22 cellular contexts compared by ENCODE assay signal in the genomic region with DNA sequence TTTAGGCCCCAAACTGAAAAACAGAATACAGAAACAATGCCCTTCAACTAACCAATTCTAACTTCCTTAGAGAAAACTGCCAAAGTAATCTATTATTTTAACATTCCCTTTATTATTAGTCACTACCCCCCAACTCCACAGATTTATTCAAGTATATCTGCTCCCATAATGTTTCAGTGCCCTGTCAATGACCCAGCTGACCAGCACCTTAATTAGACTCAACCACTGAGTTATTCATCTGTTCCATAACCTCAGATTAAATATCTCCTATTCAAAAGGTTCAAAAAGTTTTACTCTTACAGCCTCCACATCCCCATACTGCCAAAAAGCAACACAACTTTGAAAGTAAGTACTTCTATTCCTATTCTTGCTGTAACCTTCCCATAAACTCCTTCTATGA.
DNase-seq lines count a peak whose midpoint lies in the region; ATAC-seq, FAIRE-seq and TF ChIP-seq lines count a peak whose summit lies in the region.
"Had no signal": no experiment of that assay in that cellular context is flagged by ENCODE, and none has a peak within 500 bp of the region (broad histone marks: within the 10 kb centered on the region; RNA-seq: fewer than 3 reads in every experiment).

No MANE protein-coding gene starts in this region.

- H3K27me3 Mint-ChIP-seq in mesothelial cell of epicardium (ENCODE audit: low read depth): no peaks in the 10 kb centered on the region
- H3K27me3 Mint-ChIP-seq: B cell; CD4-positive, CD25-positive, alpha-beta regulatory T cell had no signal

- peaks cover 13% of the 10 kb centered on the region for H3K4me1 Mint-ChIP-seq in mesothelial cell of epicardium
- H3K4me1 Mint-ChIP-seq: B cell had no signal

- H3K36me3 Mint-ChIP-seq in mesothelial cell of epicardium: peaks cover 14% of the 10 kb centered on the region

- H3K9me3 Mint-ChIP-seq in mesothelial cell of epicardium: peaks cover 12% of the 10 kb centered on the region
- H3K9me3 Mint-ChIP-seq: GM23338, HFFc6 had no signal

- in situ Hi-C loops in astrocyte of the cerebellum (cut with HindIII; ENCODE audit: low sequenced_read_pairs): no loop called here

- no peak overlapping the region for H3K4me3 ChIP-seq in astrocyte of the cerebellum (ENCODE audit: low read depth, low read length)
- H3K4me3 ChIP-seq: BLaER1, GM23338 had no signal

- H3K27ac Mint-ChIP-seq in mesothelial cell of epicardium: peak overlapping the region; percentile 4
- H3K27ac Mint-ChIP-seq: B cell; CD4-positive, CD25-positive, alpha-beta regulatory T cell; CD8-positive, alpha-beta T cell; GM23338; H9; HFFc6 had no signal

- TF ChIP-seq CTCF in astrocyte of the cerebellum (IDR thresholded peaks at IDR 0.05; ENCODE audit: low read depth, low read length, missing control alignments) (no peak), mesothelial cell of epicardium (IDR thresholded peaks at IDR 0.05; ENCODE audit: unreplicated experiment) (no peak)

- FAIRE-seq in HTR-8/SVneo (lab: Jason Lieb, UNC): no peak
- FAIRE-seq: A204.1, G401.6, GM12892 had no signal

- peak; percentile 26 for DNase-seq in M059J (ENCODE audit: low read depth)
- DNase-seq in astrocyte of the cerebellum (ENCODE audit: low read depth): peak; percentile 24
- peak; percentile 3 for DNase-seq in glomerular visceral epithelial cell (ENCODE audit: extremely low spot score)
- no peak for DNase-seq in mesothelial cell of epicardium (ENCODE audit: low spot score in 2 of 2, unreplicated experiment in 2 of 2)
- no peak for DNase-seq in MV-4-11 (lab: John Stamatoyannopoulos, UW)
- no peak for DNase-seq in HTR-8/SVneo (ENCODE audit: insufficient read length, low spot score)
- DNase-seq: Caco-2; CD4-positive, CD25-positive, alpha-beta regulatory T cell; CD8-positive, alpha-beta T cell; DMS153; DND-41; H9; HFFc6 had no signal

- no peak overlapping the region for H3K4me3 Mint-ChIP-seq in mesothelial cell of epicardium
- H3K4me3 Mint-ChIP-seq: B cell; CD4-positive, CD25-positive, alpha-beta regulatory T cell; CD8-positive, alpha-beta T cell; GM23338; H9; HFFc6 had no signal

- ATAC-seq in GM21528 (IDR thresholded peaks at IDR 0.05; ENCODE audit: low FRiP score, unreplicated experiment): no peak
- no peak for ATAC-seq in HG02852 (IDR thresholded peaks at IDR 0.05; ENCODE audit: unreplicated experiment)
- ATAC-seq: CD8-positive, alpha-beta T cell; GM23338; HCT116 had no signal

Comparison
In these comparisons a context has a peak if more than half of its experiments do, and no peak if none do; other contexts are left out.
1. DNase-seq: peak in M059J (single experiment), astrocyte of the cerebellum (single experiment) and glomerular visceral epithelial cell (single experiment); none in mesothelial cell of epicardium (0 of 2), MV-4-11 (single experiment) and HTR-8/SVneo (single experiment).